Comparison of ENCODE assay signal across 25 cellular contexts in genomic region chr17:27421111-27421510, GRCh38.
"Had no signal": no experiment of that assay in that cellular context is flagged by ENCODE, and none has a peak within 500 bp of the region (broad histone marks: within the 10 kb centered on the region; RNA-seq: fewer than 3 reads in every experiment).

No MANE protein-coding gene starts in this region.

- H3K4me3 Mint-ChIP-seq: immature natural killer cell, memory B cell had no signal

- H3K9me3 ChIP-seq: esophagus muscularis mucosa, gastroesophageal sphincter, heart left ventricle, left ventricle myocardium inferior had no signal

- H3K4me3 ChIP-seq: coronary artery, dorsolateral prefrontal cortex, esophagus muscularis mucosa, gastroesophageal sphincter, heart left ventricle, hepatocyte, left ventricle myocardium inferior, lung had no signal

- FAIRE-seq: colon, endothelial cell of umbilical vein, frontal cortex, kidney had no signal

- H3K36me3 Mint-ChIP-seq: immature natural killer cell, memory B cell had no signal

- H3K4me1 ChIP-seq: esophagus muscularis mucosa, foreskin keratinocyte, gastroesophageal sphincter, heart left ventricle, left ventricle myocardium inferior had no signal

- H3K4me1 Mint-ChIP-seq: immature natural killer cell, memory B cell had no signal

- H3K27ac Mint-ChIP-seq: immature natural killer cell, memory B cell had no signal

- H3K27ac ChIP-seq: coronary artery, dorsolateral prefrontal cortex, esophagus muscularis mucosa, foreskin keratinocyte, gastroesophageal sphincter, heart left ventricle, hepatocyte, left ventricle myocardium inferior had no signal

- H3K27me3 ChIP-seq: dorsolateral prefrontal cortex, esophagus muscularis mucosa, foreskin keratinocyte, gastroesophageal sphincter, heart left ventricle, hepatocyte had no signal

- DNase-seq: dermis blood vessel endothelial cell; effector CD4-positive, alpha-beta T cell; effector memory CD4-positive, alpha-beta T cell; foreskin keratinocyte; heart left ventricle; hypothalamus; immature natural killer cell; islet precursor cell; kidney; kidney glomerular epithelial cell; left colon; left ventricle myocardium inferior; mammary epithelial cell; mesendoderm; midbrain had no signal

- H3K36me3 ChIP-seq: esophagus muscularis mucosa, gastroesophageal sphincter, heart left ventricle, left ventricle myocardium inferior had no signal

- H3K79me2 ChIP-seq: hepatocyte had no signal

- H2AFZ ChIP-seq: hepatocyte had no signal

- H3K4me2 ChIP-seq: hepatocyte had no signal

- H3K9me3 Mint-ChIP-seq: immature natural killer cell, memory B cell had no signal
